Comparison of ENCODE assay signal across 10 cellular contexts in genomic region chr4:17142232-17142711, GRCh38.
DNase-seq lines count a peak whose midpoint lies in the region; ATAC-seq, FAIRE-seq and TF ChIP-seq lines count a peak whose summit lies in the region.
"Had no signal": no experiment of that assay in that cellular context is flagged by ENCODE, and none has a peak within 500 bp of the region (broad histone marks: within the 10 kb centered on the region; RNA-seq: fewer than 3 reads in every experiment).

No MANE protein-coding gene starts in this region.

- no peak overlapping the region for H3K4me3 Mint-ChIP-seq in stimulated activated naive CD8-positive, alpha-beta T cell treated with anti-CD3 and anti-CD28 coated beads, Interleukin-15, amount 100 ng/mL, for 72 hours

- in situ Hi-C loops in HepG2 (cut with HindIII; ENCODE audit: extremely low pct_ligation_motif_present, low pct_unique_long_range_greater_than_20kb) = no loop called here

- H3K9me3 Mint-ChIP-seq in stimulated activated naive CD8-positive, alpha-beta T cell treated with anti-CD3 and anti-CD28 coated beads, Interleukin-15, amount 100 ng/mL, for 72 hours = peaks cover 17 to 25% of the 10 kb centered on the region in 2 donors

- no peak overlapping the region for H3K9ac ChIP-seq in HepG2 (ENCODE audit: insufficient read depth, low read depth, low read length)

- no peaks in the 10 kb centered on the region for H3K79me2 ChIP-seq in HepG2 (ENCODE audit: insufficient read depth, low read length)

- H3K27ac ChIP-seq in HepG2 (ENCODE audit: extremely low read length, insufficient read depth, low read length) = no peak overlapping the region
- H3K27ac ChIP-seq: A549 had no signal

- no peak for FAIRE-seq in HepG2 (lab: Jason Lieb, UNC)
- FAIRE-seq: A549 had no signal

- H3K4me1 ChIP-seq in HepG2 (ENCODE audit: insufficient read depth, low read length) = no peaks in the 10 kb centered on the region
- H3K4me1 ChIP-seq: A549 had no signal

- no peaks in the 10 kb centered on the region for H3K4me1 Mint-ChIP-seq in stimulated activated naive CD8-positive, alpha-beta T cell treated with anti-CD3 and anti-CD28 coated beads, Interleukin-15, amount 100 ng/mL, for 72 hours

- no TSS peak for BruUV-seq in HepG2 (replicated peaks; lab: Mats Ljungman, UMichigan)

- DNase-seq in stimulated activated naive CD8-positive, alpha-beta T cell treated with anti-CD3 and anti-CD28 coated beads, Interleukin-15, Interleukin-2, amounts not matched to agents 100 U/mL and 50 U/mL, for 24 hours = no peak
- no peak for DNase-seq in stimulated activated naive CD8-positive, alpha-beta T cell treated with anti-CD3 and anti-CD28 coated beads, Interleukin-15, amount 100 ng/mL, for 72 hours
- peak; percentile 43 for DNase-seq in T1000 (lab: John Stamatoyannopoulos, UW)
- peak; percentile 44 for DNase-seq in foreskin melanocyte
- DNase-seq in HepG2 (ENCODE audit: low spot score) = no peak
- DNase-seq in NCI-H2196 (lab: John Stamatoyannopoulos, UW; ENCODE audit: unreplicated experiment) = no peak
- no peak for DNase-seq in NCI-H526 treated with DMSO at 0.1 percent for 48 hours (lab: John Stamatoyannopoulos, UW)
- DNase-seq: activated gamma-delta T cell treated with Interleukin-2 at 50 U/mL for 16 hours had no signal

- TF ChIP-seq RAD21 in HepG2 (CRISPR knock-in tag; IDR thresholded peaks at IDR 0.05) = no peak

- POLR2A ChIA-PET in HepG2 (lab: Yijun Ruan, JAX) = no interaction called here

- peaks cover 13% of the 10 kb centered on the region; the same call in 1 of the 2 replicates for H3K9me3 ChIP-seq in HepG2 (ENCODE audit: low read length)
- H3K9me3 ChIP-seq: A549 had no signal

- no peaks in the 10 kb centered on the region for H3K36me3 ChIP-seq in HepG2 (replicated peaks in 1 of 2; ENCODE audit: control insufficient read depth in 1 of 2, insufficient read depth in 2 of 2, low read length in 2 of 2)

- no peaks in the 10 kb centered on the region for H3K27me3 Mint-ChIP-seq in stimulated activated naive CD8-positive, alpha-beta T cell treated with anti-CD3 and anti-CD28 coated beads, Interleukin-15, amount 100 ng/mL, for 72 hours

- H3K27ac Mint-ChIP-seq in stimulated activated naive CD8-positive, alpha-beta T cell treated with anti-CD3 and anti-CD28 coated beads, Interleukin-15, amount 100 ng/mL, for 72 hours = peak overlapping the region in 1 of 2 donors; percentile 75

- TF ChIP-seq POLR2A in HepG2 (IDR thresholded peaks at IDR 0.05; ENCODE audit: insufficient read depth in 1 of 2, low read depth in 2 of 2, low read length in 2 of 2) = no peak

- H2AFZ ChIP-seq in HepG2 (ENCODE audit: low read length) = no peak overlapping the region

- peak; percentile 57 for ATAC-seq in stimulated activated naive CD8-positive, alpha-beta T cell treated with anti-CD3 and anti-CD28 coated beads, Interleukin-15, Interleukin-2, amounts not matched to agents 100 U/mL and 50 U/mL, for 24 hours
- ATAC-seq in stimulated activated naive CD8-positive, alpha-beta T cell treated with anti-CD3 and anti-CD28 coated beads, Interleukin-15, amount 100 ng/mL, for 72 hours = no peak
- ATAC-seq in HepG2 = no peak
- ATAC-seq in HG02759 (IDR thresholded peaks at IDR 0.05; ENCODE audit: unreplicated experiment) = no peak
- ATAC-seq: A549 had no signal

- CTCF ChIA-PET in HepG2 (lab: Yijun Ruan, JAX; ENCODE audit: low intra/inter-chr PET ratio, low total read pairs) = no interaction called here

- intact Hi-C loops in HepG2 (cut with micrococcal nuclease; ENCODE audit: unreplicated experiment) = no loop called here

- no peak overlapping the region for H3K4me3 ChIP-seq in HepG2 (replicated peaks in 1 of 3; ENCODE audit: insufficient read depth in 1 of 3, low read depth in 2 of 3, low read length in 3 of 3)
- H3K4me3 ChIP-seq: A549 had no signal

- TF ChIP-seq EP300 in HepG2 (IDR thresholded peaks at IDR 0.05; ENCODE audit: low read depth in 2 of 2, low read length in 2 of 2) (no peak), HepG2 (CRISPR knock-in tag; IDR thresholded peaks at IDR 0.05; ENCODE audit: borderline replicate concordance) (no peak)

- H3K4me2 ChIP-seq in HepG2 (ENCODE audit: low read depth, low read length) = no peak overlapping the region
- H3K4me2 ChIP-seq: A549 had no signal

- TF ChIP-seq CTCF in HepG2 (CRISPR knock-in tag; IDR thresholded peaks at IDR 0.05) = no peak

- no peaks in the 10 kb centered on the region for H4K20me1 ChIP-seq in HepG2 (ENCODE audit: insufficient read depth, low read length)

- H3K27me3 ChIP-seq in HepG2 (ENCODE audit: control insufficient read depth in 1 of 2, insufficient read depth in 2 of 2, low read length in 2 of 2) = no peaks in the 10 kb centered on the region

TF ChIP-seq in HepG2, 621 proteins besides CTCF, POLR2A, EP300 and RAD21:
- no peak for TF ChIP-seq CREM (IDR thresholded peaks at IDR 0.05)
- TF ChIP-seq CREM (CRISPR knock-in tag; IDR thresholded peaks at IDR 0.05) = no peak
- no peak for TF ChIP-seq PITX1 (CRISPR knock-in tag; IDR thresholded peaks at IDR 0.05)

Comparison
In these comparisons a context has a peak if more than half of its experiments do, and no peak if none do; other contexts are left out.
1. DNase-seq: peak in T1000 (single experiment) and foreskin melanocyte (single experiment); none in stimulated activated naive CD8-positive, alpha-beta T cell treated with anti-CD3 and anti-CD28 coated beads, Interleukin-15, Interleukin-2, amounts not matched to agents 100 U/mL and 50 U/mL, for 24 hours (single experiment), stimulated activated naive CD8-positive, alpha-beta T cell treated with anti-CD3 and anti-CD28 coated beads, Interleukin-15, amount 100 ng/mL, for 72 hours (0 of 2), HepG2 (single experiment), NCI-H2196 (single experiment) and NCI-H526 treated with DMSO at 0.1 percent for 48 hours (single experiment).